8 cellular contexts compared by ENCODE assay signal in the genomic region with DNA sequence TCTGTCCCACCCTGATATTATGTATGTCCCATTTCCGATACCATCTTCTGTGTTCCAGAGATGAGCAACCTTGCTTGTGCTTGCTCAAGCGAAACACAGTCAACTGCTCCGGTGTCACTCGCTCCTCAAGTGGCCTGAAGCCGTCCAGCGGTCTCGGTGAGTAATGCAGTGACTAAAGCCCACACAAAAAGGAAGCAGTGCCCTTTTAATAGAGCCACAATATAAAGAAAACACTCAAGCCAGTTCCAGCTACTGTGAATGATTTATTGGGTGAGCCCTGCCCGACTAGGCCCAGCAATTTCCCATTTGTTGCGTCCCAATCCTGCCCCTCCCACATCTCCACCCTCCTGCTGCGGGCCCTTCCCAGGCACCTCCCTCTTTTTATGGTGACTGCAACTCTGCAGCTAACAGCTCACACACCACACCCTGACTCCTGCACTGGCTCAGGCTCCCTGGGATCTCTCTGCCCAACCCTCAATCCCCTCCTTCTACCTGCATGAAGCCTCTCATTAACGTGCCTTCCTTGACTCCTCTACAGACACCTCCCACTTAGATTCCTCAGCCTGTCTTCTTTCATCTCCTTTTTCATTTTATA. TPM values are rescaled to one million over a fixed set of nuclear protein-coding genes. Genes with fewer than 3 reads are reported as not detected.
DNase-seq lines count a peak whose midpoint lies in the region; ATAC-seq, FAIRE-seq and TF ChIP-seq lines count a peak whose summit lies in the region.

No MANE protein-coding gene starts in this region.

- no peak overlapping the region for H3K27ac ChIP-seq in adrenal gland

- no peak overlapping the region for H3K27ac Mint-ChIP-seq in activated T-helper 1 cell treated with anti-CD3 and anti-CD28 coated beads, Interleukin-12 subunit alpha, Interleukin-12 subunit beta, Interleukin-2, Interleukin-4 antibody, amounts not matched to agents 30 ng/mL and 10 ng/mL and 1 ng/mL, durations not matched to agents 14 hours and 24 hours and 36 hours

- DNase-seq in GM12892 (ENCODE audit: insufficient read length) (no peak), H4 (ENCODE audit: low spot score) (peak; percentile 94), adrenal gland (peak; percentile 26 to 65 (median 46)), left lobe of liver (ENCODE audit: low spot score) (no peak), HCEC 1CT (no peak), EL (no peak)
- no peak for DNase-seq in activated T-helper 1 cell treated with anti-CD3 and anti-CD28 coated beads, Interleukin-12 subunit alpha, Interleukin-12 subunit beta, Interleukin-2, Interleukin-4 antibody, amounts not matched to agents 30 ng/mL and 10 ng/mL and 1 ng/mL, durations not matched to agents 14 hours and 24 hours and 36 hours (ENCODE audit: low spot score)

- no peak overlapping the region for H3K4me3 ChIP-seq in adrenal gland

- 26 to 36% (median 26%) methylated on average over 11 of the region's 11 CpGs for WGBS in adrenal gland, 4 donors

- peak; percentile 2 for TF ChIP-seq EP300 in Ishikawa (IDR thresholded peaks at IDR 0.05; ENCODE audit: borderline replicate concordance)

- H3K27me3 ChIP-seq in adrenal gland, result no peaks in the 10 kb centered on the region

- ATAC-seq in left lobe of liver, result peak; percentile 61

- peak; percentile 49 for TF ChIP-seq RAD21 in Ishikawa (IDR thresholded peaks at IDR 0.05; ENCODE audit: low read depth)

- H3K36me3 Mint-ChIP-seq in activated T-helper 1 cell treated with anti-CD3 and anti-CD28 coated beads, Interleukin-12 subunit alpha, Interleukin-12 subunit beta, Interleukin-2, Interleukin-4 antibody, amounts not matched to agents 30 ng/mL and 10 ng/mL and 1 ng/mL, durations not matched to agents 14 hours and 24 hours and 36 hours (ENCODE audit: low read depth), result no peaks in the 10 kb centered on the region

- no peaks in the 10 kb centered on the region for H3K36me3 ChIP-seq in adrenal gland (replicated peaks in 1 of 2)

- no peaks in the 10 kb centered on the region for H3K9me3 ChIP-seq in adrenal gland (replicated peaks in 1 of 3)

- no peaks in the 10 kb centered on the region for H3K27me3 Mint-ChIP-seq in activated T-helper 1 cell treated with anti-CD3 and anti-CD28 coated beads, Interleukin-12 subunit alpha, Interleukin-12 subunit beta, Interleukin-2, Interleukin-4 antibody, amounts not matched to agents 30 ng/mL and 10 ng/mL and 1 ng/mL, durations not matched to agents 14 hours and 24 hours and 36 hours (ENCODE audit: insufficient read depth)

- H3K4me1 ChIP-seq in adrenal gland (replicated peaks in 1 of 2), result no peaks in the 10 kb centered on the region

- no peaks in the 10 kb centered on the region for H3K9me3 Mint-ChIP-seq in activated T-helper 1 cell treated with anti-CD3 and anti-CD28 coated beads, Interleukin-12 subunit alpha, Interleukin-12 subunit beta, Interleukin-2, Interleukin-4 antibody, amounts not matched to agents 30 ng/mL and 10 ng/mL and 1 ng/mL, durations not matched to agents 14 hours and 24 hours and 36 hours

- TF ChIP-seq CTCF in adrenal gland (IDR thresholded peaks at IDR 0.05), result peak in 2 of 6 experiments; percentile 4 to 26

- H3K4me3 Mint-ChIP-seq in activated T-helper 1 cell treated with anti-CD3 and anti-CD28 coated beads, Interleukin-12 subunit alpha, Interleukin-12 subunit beta, Interleukin-2, Interleukin-4 antibody, amounts not matched to agents 30 ng/mL and 10 ng/mL and 1 ng/mL, durations not matched to agents 14 hours and 24 hours and 36 hours, result no peak overlapping the region

- no peaks in the 10 kb centered on the region for H3K4me1 Mint-ChIP-seq in activated T-helper 1 cell treated with anti-CD3 and anti-CD28 coated beads, Interleukin-12 subunit alpha, Interleukin-12 subunit beta, Interleukin-2, Interleukin-4 antibody, amounts not matched to agents 30 ng/mL and 10 ng/mL and 1 ng/mL, durations not matched to agents 14 hours and 24 hours and 36 hours (ENCODE audit: low read depth)

- TF ChIP-seq POLR2A in GM12892 (IDR thresholded peaks at IDR 0.05; ENCODE audit: low read depth, low read length), result no peak
- TF ChIP-seq POLR2A in adrenal gland (IDR thresholded peaks at IDR 0.05), result no peak

- intact Hi-C loops in adrenal gland (cut with DNase I), result no loop called here
- intact Hi-C loops in activated T-helper 1 cell treated with anti-CD3 and anti-CD28 coated beads, Interleukin-12 subunit alpha, Interleukin-12 subunit beta, Interleukin-2, Interleukin-4 antibody, amounts not matched to agents 30 ng/mL and 10 ng/mL and 1 ng/mL, durations not matched to agents 14 hours and 24 hours and 36 hours (cut with micrococcal nuclease), result no loop called here

- peak; percentile 91 for FAIRE-seq in GM12892 (lab: Jason Lieb, UNC)

TF ChIP-seq in Ishikawa, 13 proteins besides CTCF, POLR2A, EP300 and RAD21:
- TF ChIP-seq, protein P1, sequence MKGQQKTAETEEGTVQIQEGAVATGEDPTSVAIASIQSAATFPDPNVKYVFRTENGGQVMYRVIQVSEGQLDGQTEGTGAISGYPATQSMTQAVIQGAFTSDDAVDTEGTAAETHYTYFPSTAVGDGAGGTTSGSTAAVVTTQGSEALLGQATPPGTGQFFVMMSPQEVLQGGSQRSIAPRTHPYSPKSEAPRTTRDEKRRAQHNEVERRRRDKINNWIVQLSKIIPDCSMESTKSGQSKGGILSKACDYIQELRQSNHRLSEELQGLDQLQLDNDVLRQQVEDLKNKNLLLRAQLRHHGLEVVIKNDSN (IDR thresholded peaks at IDR 0.05), result peak; percentile 18; the same call in 1 of the 2 replicates
- peak; percentile 44; the same call in 1 of the 2 replicates for TF ChIP-seq NFIC (IDR thresholded peaks at IDR 0.05)
- TF ChIP-seq YY1 (IDR thresholded peaks at IDR 0.05; ENCODE audit: low read depth), result no peak; the same call in 1 of the 2 replicates
- TF ChIP-seq CREB1 (IDR thresholded peaks at IDR 0.05; ENCODE audit: low read depth), result no peak
- TF ChIP-seq, protein P2, sequence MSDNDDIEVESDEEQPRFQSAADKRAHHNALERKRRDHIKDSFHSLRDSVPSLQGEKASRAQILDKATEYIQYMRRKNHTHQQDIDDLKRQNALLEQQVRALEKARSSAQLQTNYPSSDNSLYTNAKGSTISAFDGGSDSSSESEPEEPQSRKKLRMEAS (IDR thresholded peaks at IDR 0.05), result 0 out of 2 replicates have a peak, but pooled peaks have one; percentile 47
- peak; percentile 61 for TF ChIP-seq TEAD4 (IDR thresholded peaks at IDR 0.05)
- TF ChIP-seq FOXM1 (IDR thresholded peaks at IDR 0.05; ENCODE audit: borderline replicate concordance, low read depth), result 0 out of 2 replicates have a peak, but pooled peaks have one; percentile 13
- peak; percentile 82 for TF ChIP-seq TCF12 (IDR thresholded peaks at IDR 0.05; ENCODE audit: low read depth)
TF ChIP-seq in Ishikawa: peak in this region for 6.

RNA-seq across cellular contexts. Expression of gene DSC1, which starts 44.2 kb away (rescaled TPM):
- polyA plus RNA-seq in GM12892 (2012; ENCODE audit: missing spikeins), result not detected
- total RNA-seq in H4 (2014; rRNA removed; shearing (Covaris generic)), result 0.06 TPM in 1 of 2 replicates, not detected in the other
- not detected for total RNA-seq in adrenal gland
- polyA plus RNA-seq in adrenal gland, result not detected
- not detected for total RNA-seq in left lobe of liver
- not detected in 2 replicates for total RNA-seq in activated T-helper 1 cell treated with anti-CD3 and anti-CD28 coated beads, Interleukin-12 subunit alpha, Interleukin-12 subunit beta, Interleukin-2, Interleukin-4 antibody, amounts not matched to agents 30 ng/mL and 10 ng/mL and 1 ng/mL, durations not matched to agents 14 hours and 24 hours and 36 hours

Comparison
In these comparisons a context has a peak if more than half of its experiments do, and no peak if none do; other contexts are left out.
1. DNase-seq: peak in H4 (single experiment) and adrenal gland (7 of 7); none in GM12892 (single experiment), left lobe of liver (single experiment), activated T-helper 1 cell treated with anti-CD3 and anti-CD28 coated beads, Interleukin-12 subunit alpha, Interleukin-12 subunit beta, Interleukin-2, Interleukin-4 antibody, amounts not matched to agents 30 ng/mL and 10 ng/mL and 1 ng/mL, durations not matched to agents 14 hours and 24 hours and 36 hours (single experiment), HCEC 1CT (single experiment) and EL (single experiment).